In genomic region chr19:16324064-16324383, GRCh38 we compare ENCODE assay signal across 8 cellular contexts. TPM values are rescaled to one million over a fixed set of nuclear protein-coding genes. Genes with fewer than 3 reads are reported as not detected.
A peak's percentile ranks its signal among the peaks of the same experiment; 100 is the strongest.
DNase-seq lines count a peak whose midpoint lies in the region; ATAC-seq and TF ChIP-seq lines count a peak whose summit lies in the region.

No MANE protein-coding gene starts in this region.

- no peaks in the 10 kb centered on the region for H3K27me3 ChIP-seq in AG04450 (ENCODE audit: control insufficient read depth, insufficient read depth, low read length)

- peaks cover 4% of the 10 kb centered on the region; the same call in 1 of the 2 replicates for H3K9me3 ChIP-seq in AG04450 (ENCODE audit: control insufficient read depth, insufficient read depth, low read length)

- H3K4me3 Mint-ChIP-seq in IgD-negative memory B cell, result peak overlapping the region; percentile 83 to 96 (median 93)
- peak overlapping the region; percentile 56 to 89 (median 78) for H3K4me3 Mint-ChIP-seq in naive thymus-derived CD8-positive, alpha-beta T cell

- H3K36me3 Mint-ChIP-seq in IgD-negative memory B cell, result peaks cover 27% of the 10 kb centered on the region
- H3K36me3 Mint-ChIP-seq in naive thymus-derived CD8-positive, alpha-beta T cell, result peaks cover 32 to 35% (median 33%) of the 10 kb centered on the region in 3 donors

- TF ChIP-seq CTCF in AG04450 (IDR thresholded peaks at IDR 0.05; ENCODE audit: low read depth, low read length) (no peak), choroid plexus epithelial cell (conservative IDR thresholded peaks at IDR 0.05; ENCODE audit: low read depth, low read length) (no peak)

- H3K4me3 ChIP-seq in AG04450 (ENCODE audit: low read depth, low read length), result peak overlapping the region; percentile 57
- peak overlapping the region; percentile 70 for H3K4me3 ChIP-seq in choroid plexus epithelial cell (ENCODE audit: low read depth, low read length)

- DNase-seq in AG04450 (ENCODE audit: low read depth, low spot score) (no peak), choroid plexus epithelial cell (ENCODE audit: low read depth) (no peak), AG08395 (ENCODE audit: low spot score) (no peak), midbrain (lab: John Stamatoyannopoulos, UW) (no peak)
- no peak for DNase-seq in naive thymus-derived CD8-positive, alpha-beta T cell
- DNase-seq in activated effector memory CD4-positive, alpha-beta T cell treated with Interleukin-2 at 50 U/mL for 16 hours, result no peak

- POLR2A ChIA-PET in AG04450 (lab: Yijun Ruan, JAX), result interaction anchor here (0.6 to 1.7 kb wide), 20 partner anchors 8 to 250 kb away, joined by 3 to 43 read pairs (median 5); partner anchors contain the start of gene AP1M1
- POLR2A ChIA-PET in naive thymus-derived CD8-positive, alpha-beta T cell (lab: Charles Lee), result interaction anchor here (0.6 to 32.2 kb wide), 44 partner anchors 8 to 487 kb away, joined by 3 to 4622 read pairs (median 5); partner anchors contain the start of genes AP1M1, FAM32A, HSH2D and RAB8A

- peak overlapping the region; percentile 97 to 100 (median 100) for H3K27ac Mint-ChIP-seq in IgD-negative memory B cell
- H3K27ac Mint-ChIP-seq in naive thymus-derived CD8-positive, alpha-beta T cell, result peak overlapping the region; percentile 67 to 99 (median 98)

- CTCF ChIA-PET in AG04450 (lab: Charles Lee), result interaction anchor here (1.4 kb wide), 1 partner anchor 76 kb away, joined by 4 read pairs; no protein-coding TSS in a partner anchor

- peak overlapping the region; percentile 87 for H3K27ac ChIP-seq in AG04450 (ENCODE audit: low read depth, low read length)

- H3K27me3 Mint-ChIP-seq in IgD-negative memory B cell, result no peaks in the 10 kb centered on the region
- peaks cover 0 to 11% (median 0%) of the 10 kb centered on the region in 5 donors for H3K27me3 Mint-ChIP-seq in naive thymus-derived CD8-positive, alpha-beta T cell

- ATAC-seq in naive thymus-derived CD8-positive, alpha-beta T cell, result no peak
- ATAC-seq in GM18519 (IDR thresholded peaks at IDR 0.05; ENCODE audit: low FRiP score, unreplicated experiment), result no peak

- peaks cover 0 to 2% (median 0%) of the 10 kb centered on the region in 3 donors for H3K9me3 Mint-ChIP-seq in IgD-negative memory B cell
- peaks cover 0 to 13% (median 0%) of the 10 kb centered on the region in 9 donors for H3K9me3 Mint-ChIP-seq in naive thymus-derived CD8-positive, alpha-beta T cell

- peaks cover 32 to 42% (median 36%) of the 10 kb centered on the region in 3 donors for H3K4me1 Mint-ChIP-seq in IgD-negative memory B cell
- peaks cover 25 to 64% (median 56%) of the 10 kb centered on the region in 4 donors for H3K4me1 Mint-ChIP-seq in naive thymus-derived CD8-positive, alpha-beta T cell

RNA-seq across cellular contexts. Expression of gene KLF2, which starts 0.6 kb away (rescaled TPM):
- polyA plus RNA-seq in AG04450 (2011; rRNA removed) (0.60 and 1.5 TPM in 2 replicates), IgD-negative memory B cell (199 TPM)
- polyA minus RNA-seq in AG04450 (2011; rRNA and poly(A)+ RNA removed), result 1.2 and 1.4 TPM in 2 replicates
- total RNA-seq in naive thymus-derived CD8-positive, alpha-beta T cell, result 100 to 1,000 TPM; 386 to 393 TPM
- 100 to 1,000 TPM; 115 to 216 (median 166) TPM for polyA plus RNA-seq in naive thymus-derived CD8-positive, alpha-beta T cell

Comparison
In these comparisons a context has a peak if more than half of its experiments do, and no peak if none do; other contexts are left out.
1. RNA of gene KLF2, which starts 0.6 kb away (polyA plus RNA-seq): 199 TPM in IgD-negative memory B cell (single experiment) and 115 to 216 TPM in naive thymus-derived CD8-positive, alpha-beta T cell; 0.60 to 1.5 TPM in AG04450; every median in the first group is over 10 times any median in the second.